18 cellular contexts compared by ENCODE assay signal in genomic region chr1:4174291-4175200, GRCh38.
DNase-seq lines count a peak whose midpoint lies in the region; ATAC-seq and TF ChIP-seq lines count a peak whose summit lies in the region.
"Had no signal": no experiment of that assay in that cellular context is flagged by ENCODE, and none has a peak within 500 bp of the region (broad histone marks: within the 10 kb centered on the region; RNA-seq: fewer than 3 reads in every experiment).

No MANE protein-coding gene starts in this region.

- H3K4me1 ChIP-seq in upper lobe of right lung, result no peaks in the 10 kb centered on the region
- H3K4me1 ChIP-seq: Caco-2 had no signal

- no peak for TF ChIP-seq CTCF in upper lobe of right lung (IDR thresholded peaks at IDR 0.05)

- H3K4me1 Mint-ChIP-seq in activated CD4-positive, alpha-beta memory T cell treated with anti-CD3 and anti-CD28 coated beads, Interleukin-2, amount 10 ng/mL, durations not matched to agents 7 days and 5 days, result peaks cover 2% of the 10 kb centered on the region

- POLR2A ChIA-PET in activated CD4-positive, alpha-beta memory T cell treated with anti-CD3 and anti-CD28 coated beads, Interleukin-2, amount 10 ng/mL, durations not matched to agents 7 days and 5 days (lab: Charles Lee), result no interaction called here

- CTCF ChIA-PET in activated CD4-positive, alpha-beta memory T cell treated with anti-CD3 and anti-CD28 coated beads, Interleukin-2, amount 10 ng/mL, durations not matched to agents 7 days and 5 days (lab: Charles Lee), result no interaction called here

- peak; percentile 16 for DNase-seq in activated effector memory CD4-positive, alpha-beta T cell treated with anti-CD3 and anti-CD28 coated beads, Interleukin-2, amount 50 U/mL, for 16 hours
- no peak for DNase-seq in activated effector memory CD4-positive, alpha-beta T cell treated with Interleukin-2 at 50 U/mL for 16 hours
- peak; percentile 12 for DNase-seq in activated CD4-positive, alpha-beta memory T cell treated with anti-CD3 and anti-CD28 coated beads, Interleukin-2, amount 10 ng/mL, durations not matched to agents 7 days and 5 days
- DNase-seq in iPS-NIHi7 (ENCODE audit: extremely low spot score), result peak; percentile 7
- DNase-seq in upper lobe of right lung, result peak; percentile 42
- no peak for DNase-seq in activated naive CD4-positive, alpha-beta T cell treated with anti-CD3 and anti-CD28 coated beads, Interleukin-2, amount 50 U/mL, for 16 hours
- no peak for DNase-seq in anterior cingulate cortex (lab: John Stamatoyannopoulos, UW)
- DNase-seq: Caco-2, DMS53, GOT3, NCI-H1092 treated with DMSO at 0.1 percent for 48 hours, NCI-H1694 treated with DMSO at 0.1 percent for 48 hours, NCI-H345, NCI-H526 treated with DMSO at 0.1 percent for 48 hours, OCI-M1 had no signal

- H3K4me3 ChIP-seq in upper lobe of right lung, result no peak overlapping the region

- H3K9me3 ChIP-seq in upper lobe of right lung, result no peaks in the 10 kb centered on the region
- H3K9me3 ChIP-seq: Caco-2 had no signal

- ATAC-seq in upper lobe of right lung (no peak), GM21526 (IDR thresholded peaks at IDR 0.05; ENCODE audit: low FRiP score, unreplicated experiment) (no peak)

- H3K36me3 ChIP-seq in upper lobe of right lung, result no peaks in the 10 kb centered on the region

- H3K27me3 ChIP-seq in upper lobe of right lung, result peaks cover 7% of the 10 kb centered on the region

- H3K36me3 Mint-ChIP-seq in activated CD4-positive, alpha-beta memory T cell treated with anti-CD3 and anti-CD28 coated beads, Interleukin-2, amount 10 ng/mL, durations not matched to agents 7 days and 5 days (ENCODE audit: low read depth), result no peaks in the 10 kb centered on the region

- H3K27me3 Mint-ChIP-seq in activated CD4-positive, alpha-beta memory T cell treated with anti-CD3 and anti-CD28 coated beads, Interleukin-2, amount 10 ng/mL, durations not matched to agents 7 days and 5 days, result no peaks in the 10 kb centered on the region

- no peak overlapping the region for H3K4me3 Mint-ChIP-seq in activated CD4-positive, alpha-beta memory T cell treated with anti-CD3 and anti-CD28 coated beads, Interleukin-2, amount 10 ng/mL, durations not matched to agents 7 days and 5 days

- no peak overlapping the region for H3K27ac ChIP-seq in upper lobe of right lung
- H3K27ac ChIP-seq: KMS-11, RWPE1 had no signal

- no peaks in the 10 kb centered on the region for H3K9me3 Mint-ChIP-seq in activated CD4-positive, alpha-beta memory T cell treated with anti-CD3 and anti-CD28 coated beads, Interleukin-2, amount 10 ng/mL, durations not matched to agents 7 days and 5 days

- H3K27ac Mint-ChIP-seq in activated CD4-positive, alpha-beta memory T cell treated with anti-CD3 and anti-CD28 coated beads, Interleukin-2, amount 10 ng/mL, durations not matched to agents 7 days and 5 days, result no peak overlapping the region

- intact Hi-C loops in upper lobe of right lung (cut with DNase I), result no loop called here

Comparison
In these comparisons a context has a peak if more than half of its experiments do, and no peak if none do; other contexts are left out.
1. DNase-seq: peak in activated effector memory CD4-positive, alpha-beta T cell treated with anti-CD3 and anti-CD28 coated beads, Interleukin-2, amount 50 U/mL, for 16 hours (single experiment), activated CD4-positive, alpha-beta memory T cell treated with anti-CD3 and anti-CD28 coated beads, Interleukin-2, amount 10 ng/mL, durations not matched to agents 7 days and 5 days (single experiment), iPS-NIHi7 (single experiment) and upper lobe of right lung (single experiment); none in activated effector memory CD4-positive, alpha-beta T cell treated with Interleukin-2 at 50 U/mL for 16 hours (single experiment), activated naive CD4-positive, alpha-beta T cell treated with anti-CD3 and anti-CD28 coated beads, Interleukin-2, amount 50 U/mL, for 16 hours (single experiment) and anterior cingulate cortex (0 of 58).